20 cellular contexts compared by ENCODE assay signal in genomic region chr3:65978116-65978515, GRCh38.
"Had no signal": no experiment of that assay in that cellular context is flagged by ENCODE, and none has a peak within 500 bp of the region (broad histone marks: within the 10 kb centered on the region; RNA-seq: fewer than 3 reads in every experiment).

No MANE protein-coding gene starts in this region.

- H3K4me3 Mint-ChIP-seq: activated B cell treated with CpG ODN at 0.5 μM for 24 hours; activated CD4-positive, alpha-beta T cell treated with anti-CD3 and anti-CD28 coated beads, Interleukin-2, amount 10 ng/mL, durations not matched to agents 24 days and 14 days; activated CD8-positive, alpha-beta T cell treated with anti-CD3 and anti-CD28 coated beads for 36 hours; stimulated activated naive CD8-positive, alpha-beta T cell treated with anti-CD3 and anti-CD28 coated beads, Interleukin-15, Interleukin-2, amounts not matched to agents 100 ng/mL and 50 ng/mL, for 24 hours had no signal

- DNase-seq: activated B cell treated with CpG ODN at 0.5 μM for 24 hours; activated CD4-positive, alpha-beta T cell treated with anti-CD3 and anti-CD28 coated beads, Interleukin-2, amount 10 ng/mL, durations not matched to agents 24 days and 14 days; activated CD8-positive, alpha-beta T cell treated with anti-CD3 and anti-CD28 coated beads for 36 hours; activated naive CD4-positive, alpha-beta T cell treated with Interleukin-2 at 50 U/mL for 16 hours; activated T-cell treated with anti-CD3 and anti-CD28 coated beads, Interleukin-2, amount 50 U/mL, for 1 hour; anterior cingulate cortex; dermis blood vessel endothelial cell; effector memory CD4-positive, alpha-beta T cell; foreskin melanocyte; glutamatergic neuron; hippocampal formation; occipital lobe; T-helper 1 cell; T-helper 9 cell; upper lobe of left lung had no signal

- H3K27me3 ChIP-seq: right atrium auricular region, suprapubic skin, upper lobe of left lung had no signal

- H3K27me3 Mint-ChIP-seq: activated B cell treated with CpG ODN at 0.5 μM for 24 hours; activated CD4-positive, alpha-beta T cell treated with anti-CD3 and anti-CD28 coated beads, Interleukin-2, amount 10 ng/mL, durations not matched to agents 24 days and 14 days; stimulated activated naive CD8-positive, alpha-beta T cell treated with anti-CD3 and anti-CD28 coated beads, Interleukin-15, Interleukin-2, amounts not matched to agents 100 ng/mL and 50 ng/mL, for 24 hours had no signal

- H3K4me3 ChIP-seq: lung, right atrium auricular region, suprapubic skin, upper lobe of left lung had no signal

- H3K27ac Mint-ChIP-seq: activated B cell treated with CpG ODN at 0.5 μM for 24 hours; activated CD4-positive, alpha-beta T cell treated with anti-CD3 and anti-CD28 coated beads, Interleukin-2, amount 10 ng/mL, durations not matched to agents 24 days and 14 days; activated CD8-positive, alpha-beta T cell treated with anti-CD3 and anti-CD28 coated beads for 36 hours; activated T-helper 2 cell treated with anti-CD3 and anti-CD28 coated beads, Interferon-gamma antibody, Interleukin-2, Interleukin-4, amounts not matched to agents 10 μg/mL and 5 μg/mL and 100 μg/mL, durations not matched to agents 14 hours and 24 hours and 36 hours had no signal

- ATAC-seq: activated CD8-positive, alpha-beta T cell treated with anti-CD3 and anti-CD28 coated beads for 36 hours had no signal

- H3K27ac ChIP-seq: suprapubic skin, upper lobe of left lung had no signal

- H3K9me3 Mint-ChIP-seq: activated B cell treated with CpG ODN at 0.5 μM for 24 hours; activated CD4-positive, alpha-beta T cell treated with anti-CD3 and anti-CD28 coated beads, Interleukin-2, amount 10 ng/mL, durations not matched to agents 24 days and 14 days; activated T-helper 2 cell treated with anti-CD3 and anti-CD28 coated beads, Interferon-gamma antibody, Interleukin-2, Interleukin-4, amounts not matched to agents 10 μg/mL and 5 μg/mL and 100 μg/mL, durations not matched to agents 14 hours and 24 hours and 36 hours had no signal

- H3K4me1 Mint-ChIP-seq: activated B cell treated with CpG ODN at 0.5 μM for 24 hours; activated CD4-positive, alpha-beta T cell treated with anti-CD3 and anti-CD28 coated beads, Interleukin-2, amount 10 ng/mL, durations not matched to agents 24 days and 14 days had no signal

- H3K36me3 ChIP-seq: right atrium auricular region, suprapubic skin, upper lobe of left lung had no signal

- H3K9me3 ChIP-seq: right atrium auricular region, suprapubic skin, upper lobe of left lung had no signal
